Comparison of ENCODE assay signal across 28 cellular contexts in genomic region chr1:29804181-29804899, GRCh38.
DNase-seq lines count a peak whose midpoint lies in the region; ATAC-seq, FAIRE-seq and TF ChIP-seq lines count a peak whose summit lies in the region.
"Had no signal": no experiment of that assay in that cellular context is flagged by ENCODE, and none has a peak within 500 bp of the region (broad histone marks: within the 10 kb centered on the region; RNA-seq: fewer than 3 reads in every experiment).

No MANE protein-coding gene starts in this region.

- H3F3A ChIP-seq in neural progenitor cell (ENCODE audit: low read depth) (no peaks in the 10 kb centered on the region), smooth muscle cell (ENCODE audit: low read depth) (no peaks in the 10 kb centered on the region)

- peak; percentile 10 for DNase-seq in NCI-H82 (lab: John Stamatoyannopoulos, UW)
- DNase-seq in NCI-H82 treated with DMSO at 0.1 percent for 48 hours (lab: John Stamatoyannopoulos, UW; ENCODE audit: unreplicated experiment): no peak
- DNase-seq in D341Med (ENCODE audit: low spot score): peak; percentile 3
- no peak for DNase-seq in neural progenitor cell (ENCODE audit: low spot score)
- no peak for DNase-seq in smooth muscle cell (lab: John Stamatoyannopoulos, UW; ENCODE audit: unreplicated experiment)
- DNase-seq: activated CD4-positive, alpha-beta T cell treated with anti-CD3 and anti-CD28 coated beads, Interleukin-2, amount 50 U/mL, for 4 hours; activated naive CD4-positive, alpha-beta T cell treated with anti-CD3 and anti-CD28 coated beads, Interleukin-2, amount 50 U/mL, for 16 hours; brain microvascular endothelial cell; Calu3; CD4-positive, CD25-positive, alpha-beta regulatory T cell; DND-41; effector CD4-positive, alpha-beta T cell; GF-D8; left ventricle myocardium inferior; NCI-H1436 treated with DMSO at 0.1 percent for 48 hours; NCI-H446; nucleus accumbens; RPMI8226; stimulated activated naive B cell treated with anti-CD40 and anti-IgM and Interleukin-4, amounts not matched to agents 10 μg/mL and 1 μg/mL and 100 μg/mL, for 72 hours had no signal

- no peak for TF ChIP-seq CTCF in neural progenitor cell (IDR thresholded peaks at IDR 0.05)
- TF ChIP-seq CTCF in smooth muscle cell (IDR thresholded peaks at IDR 0.05; ENCODE audit: borderline replicate concordance, insufficient read depth, poor library complexity, severe bottlenecking): no peak

- no peak overlapping the region for H3K27ac ChIP-seq in neural progenitor cell
- no peak overlapping the region for H3K27ac ChIP-seq in smooth muscle cell (ENCODE audit: low read depth)
- H3K27ac ChIP-seq: 22Rv1, brain microvascular endothelial cell, epithelial cell of prostate, left ventricle myocardium inferior had no signal

- H4K20me1 ChIP-seq in neural progenitor cell (ENCODE audit: low read depth): no peaks in the 10 kb centered on the region
- no peaks in the 10 kb centered on the region for H4K20me1 ChIP-seq in smooth muscle cell (ENCODE audit: low read depth)

- H3K36me3 ChIP-seq in neural progenitor cell (no peaks in the 10 kb centered on the region), smooth muscle cell (ENCODE audit: low read depth) (no peaks in the 10 kb centered on the region)
- H3K36me3 ChIP-seq: brain microvascular endothelial cell, left ventricle myocardium inferior had no signal

- no peaks in the 10 kb centered on the region for H3K36me3 Mint-ChIP-seq in neural progenitor cell
- H3K36me3 Mint-ChIP-seq: CD4-positive, CD25-positive, alpha-beta regulatory T cell; stimulated activated naive B cell treated with anti-CD40 and anti-IgM and Interleukin-4, amounts not matched to agents 10 μg/mL and 1 μg/mL and 100 μg/mL, for 72 hours; type B pancreatic cell had no signal

- H3K4me3 ChIP-seq in neural progenitor cell: no peak overlapping the region
- H3K4me3 ChIP-seq in smooth muscle cell: no peak overlapping the region
- H3K4me3 ChIP-seq: left ventricle myocardium inferior had no signal

- ATAC-seq in HG02623 (IDR thresholded peaks at IDR 0.05; ENCODE audit: unreplicated experiment) (no peak), HG03460 (IDR thresholded peaks at IDR 0.05; ENCODE audit: unreplicated experiment) (no peak)
- ATAC-seq: HCT116; stimulated activated naive B cell treated with anti-CD40 and anti-IgM and Interleukin-4, amounts not matched to agents 10 μg/mL and 1 μg/mL and 100 μg/mL, for 72 hours had no signal

- H2AFZ ChIP-seq in neural progenitor cell (replicated peaks) (no peak overlapping the region), smooth muscle cell (ENCODE audit: low read depth) (no peak overlapping the region)

- H3K4me1 ChIP-seq in neural progenitor cell (peaks cover 4% of the 10 kb centered on the region), smooth muscle cell (ENCODE audit: low read depth) (peaks cover 3% of the 10 kb centered on the region)
- H3K4me1 ChIP-seq: left ventricle myocardium inferior had no signal

- H3K27me3 ChIP-seq in neural progenitor cell: no peaks in the 10 kb centered on the region
- H3K27me3 ChIP-seq in smooth muscle cell (ENCODE audit: low read depth): peaks cover 63% of the 10 kb centered on the region
- H3K27me3 ChIP-seq: brain microvascular endothelial cell had no signal

- no peaks in the 10 kb centered on the region for H3K9me3 Mint-ChIP-seq in neural progenitor cell
- H3K9me3 Mint-ChIP-seq: activated T-helper 1 cell treated with anti-CD3 and anti-CD28 coated beads, Interleukin-12 subunit alpha, Interleukin-12 subunit beta, Interleukin-2, Interleukin-4 antibody, amounts not matched to agents 30 ng/mL and 10 ng/mL and 1 ng/mL, durations not matched to agents 14 hours and 24 hours and 36 hours; stimulated activated naive B cell treated with anti-CD40 and anti-IgM and Interleukin-4, amounts not matched to agents 10 μg/mL and 1 μg/mL and 100 μg/mL, for 72 hours; T-helper 1 cell treated with Interleukin-12 subunit alpha and Interleukin-12 subunit beta and Interleukin-4 antibody, amounts not matched to agents 30 μg/mL and 1 μg/mL, for 36 hours; type B pancreatic cell had no signal

- H3K79me2 ChIP-seq in neural progenitor cell (ENCODE audit: low read depth) (no peaks in the 10 kb centered on the region), smooth muscle cell (ENCODE audit: low read depth) (no peaks in the 10 kb centered on the region)

- H3K9ac ChIP-seq in neural progenitor cell (no peak overlapping the region), smooth muscle cell (ENCODE audit: low read depth) (no peak overlapping the region)

- H3K4me2 ChIP-seq in neural progenitor cell: no peak overlapping the region
- H3K4me2 ChIP-seq in smooth muscle cell: no peak overlapping the region

- H3K27me3 Mint-ChIP-seq in neural progenitor cell (ENCODE audit: insufficient read depth, low read depth): peaks cover 4% of the 10 kb centered on the region

- peak overlapping the region; percentile 58 for H3K27ac Mint-ChIP-seq in neural progenitor cell
- H3K27ac Mint-ChIP-seq: activated T-helper 1 cell treated with anti-CD3 and anti-CD28 coated beads, Interleukin-12 subunit alpha, Interleukin-12 subunit beta, Interleukin-2, Interleukin-4 antibody, amounts not matched to agents 30 ng/mL and 10 ng/mL and 1 ng/mL, durations not matched to agents 14 hours and 24 hours and 36 hours; CD4-positive, CD25-positive, alpha-beta regulatory T cell; stimulated activated naive B cell treated with anti-CD40 and anti-IgM and Interleukin-4, amounts not matched to agents 10 μg/mL and 1 μg/mL and 100 μg/mL, for 72 hours; T-helper 1 cell treated with Interleukin-12 subunit alpha and Interleukin-12 subunit beta and Interleukin-4 antibody, amounts not matched to agents 30 μg/mL and 1 μg/mL, for 36 hours; type B pancreatic cell had no signal

- peaks cover 27% of the 10 kb centered on the region for H3K4me1 Mint-ChIP-seq in neural progenitor cell
- H3K4me1 Mint-ChIP-seq: CD4-positive, CD25-positive, alpha-beta regulatory T cell; stimulated activated naive B cell treated with anti-CD40 and anti-IgM and Interleukin-4, amounts not matched to agents 10 μg/mL and 1 μg/mL and 100 μg/mL, for 72 hours had no signal

- FAIRE-seq in endometrium (lab: Jason Lieb, UNC): peak; percentile 91

- H3K4me3 Mint-ChIP-seq in neural progenitor cell: no peak overlapping the region
- H3K4me3 Mint-ChIP-seq: activated T-helper 1 cell treated with anti-CD3 and anti-CD28 coated beads, Interleukin-12 subunit alpha, Interleukin-12 subunit beta, Interleukin-2, Interleukin-4 antibody, amounts not matched to agents 30 ng/mL and 10 ng/mL and 1 ng/mL, durations not matched to agents 14 hours and 24 hours and 36 hours; CD4-positive, CD25-positive, alpha-beta regulatory T cell; stimulated activated naive B cell treated with anti-CD40 and anti-IgM and Interleukin-4, amounts not matched to agents 10 μg/mL and 1 μg/mL and 100 μg/mL, for 72 hours; T-helper 1 cell treated with Interleukin-12 subunit alpha and Interleukin-12 subunit beta and Interleukin-4 antibody, amounts not matched to agents 30 μg/mL and 1 μg/mL, for 36 hours; type B pancreatic cell had no signal

- no peaks in the 10 kb centered on the region for H3K9me3 ChIP-seq in neural progenitor cell (ENCODE audit: low read depth)
- H3K9me3 ChIP-seq in smooth muscle cell (replicated peaks; ENCODE audit: low read depth): no peaks in the 10 kb centered on the region
- H3K9me3 ChIP-seq: left ventricle myocardium inferior had no signal

- WGBS in smooth muscle cell (ENCODE audit: low lambda C conversion rate): 60% methylated on average over 6 of the region's 6 CpGs

Comparison
In these comparisons a context has a peak if more than half of its experiments do, and no peak if none do; other contexts are left out.
1. DNase-seq: peak in NCI-H82 (single experiment) and D341Med (single experiment); none in NCI-H82 treated with DMSO at 0.1 percent for 48 hours (single experiment), neural progenitor cell (single experiment) and smooth muscle cell (single experiment).